In genomic region chr10:76547352-76547972, GRCh38 we compare ENCODE assay signal across 9 cellular contexts.
DNase-seq lines count a peak whose midpoint lies in the region; ATAC-seq lines count a peak whose summit lies in the region.
"Had no signal": no experiment of that assay in that cellular context is flagged by ENCODE, and none has a peak within 500 bp of the region (broad histone marks: within the 10 kb centered on the region; RNA-seq: fewer than 3 reads in every experiment).

No MANE protein-coding gene starts in this region.

- H3K27me3 ChIP-seq in mesendoderm (ENCODE audit: insufficient read depth, low read length, poor library complexity), result no peaks in the 10 kb centered on the region
- H3K27me3 ChIP-seq: neutrophil had no signal

- no peak overlapping the region for H3K4me2 ChIP-seq in mesendoderm (ENCODE audit: low read length)

- no peak overlapping the region for H2AK5ac ChIP-seq in mesendoderm (ENCODE audit: low read length)

- no peak overlapping the region for H2BK5ac ChIP-seq in mesendoderm (ENCODE audit: low read length)

- no peak overlapping the region for H3K18ac ChIP-seq in mesendoderm (ENCODE audit: low read length)

- ATAC-seq in GM18499 (IDR thresholded peaks at IDR 0.05; ENCODE audit: insufficient read depth, unreplicated experiment) (peak; percentile 69), HG03439 (IDR thresholded peaks at IDR 0.05; ENCODE audit: unreplicated experiment) (peak; percentile 71)

- in situ Hi-C loops in ACHN (cut with HindIII; ENCODE audit: low pct_ligation_motif_present, low pct_unique_long_range_greater_than_20kb, low sequenced_read_pairs), result no loop called here

- no peak overlapping the region for H2BK15ac ChIP-seq in mesendoderm (replicated peaks; ENCODE audit: low read depth)

- no peak overlapping the region for H4K8ac ChIP-seq in mesendoderm (ENCODE audit: low read depth, low read length)

- H3K4me1 ChIP-seq in mesendoderm (ENCODE audit: control insufficient read depth, low read depth, low read length), result no peaks in the 10 kb centered on the region

- peak overlapping the region; percentile 89 for H4K5ac ChIP-seq in mesendoderm (ENCODE audit: low read length)

- DNase-seq in ACHN, result peak; percentile 87
- DNase-seq in NCI-H345 treated with DMSO at 0.1 percent for 48 hours (lab: John Stamatoyannopoulos, UW; ENCODE audit: unreplicated experiment), result peak; percentile 69
- DNase-seq in activated CD4-positive, alpha-beta T cell treated with anti-CD3 and anti-CD28 coated beads, Interleukin-2, amount 50 U/mL, for 1 hour, result peak; percentile 30
- DNase-seq in epidermal melanocyte (ENCODE audit: insufficient read length, low spot score), result peak; percentile 27
- DNase-seq in mesendoderm, result peak; percentile 86
- DNase-seq in stromal cell of bone marrow (ENCODE audit: low read depth), result peak; percentile 65

- no peaks in the 10 kb centered on the region for H3K79me1 ChIP-seq in mesendoderm (ENCODE audit: low read length)

- no peak overlapping the region for H3K4me3 ChIP-seq in mesendoderm (ENCODE audit: low read length)

- H3K56ac ChIP-seq in mesendoderm (ENCODE audit: low read length), result peak overlapping the region; percentile 77

- H3K27ac ChIP-seq in mesendoderm (ENCODE audit: low read depth, low read length), result no peak overlapping the region
- H3K27ac ChIP-seq: neutrophil had no signal

- H3K79me2 ChIP-seq in mesendoderm (ENCODE audit: control insufficient read depth, insufficient read depth, low read length), result no peaks in the 10 kb centered on the region

- H3K23ac ChIP-seq in mesendoderm (ENCODE audit: low read length), result no peak overlapping the region

- no peak overlapping the region for H3K4ac ChIP-seq in mesendoderm (ENCODE audit: low read depth, low read length)

- no peaks in the 10 kb centered on the region for H3K36me3 ChIP-seq in mesendoderm (ENCODE audit: control insufficient read depth, insufficient read depth, low read length)
- H3K36me3 ChIP-seq: neutrophil had no signal

- no peak overlapping the region for H2BK120ac ChIP-seq in mesendoderm (ENCODE audit: low read depth, low read length)

- H3K9ac ChIP-seq in mesendoderm (ENCODE audit: low read length), result peak overlapping the region; percentile 39

- WGBS in mesendoderm (ENCODE audit: extremely low coverage, insufficient coverage, low lambda C conversion rate), result no CpG with 5 or more reads among the region's 11 CpGs

Comparison
In these comparisons a context has a peak if more than half of its experiments do, and no peak if none do; other contexts are left out.
1. DNase-seq: peak in every context shown above with its lines; median percentile 87 in ACHN; 86 in mesendoderm; 69 in NCI-H345 treated with DMSO at 0.1 percent for 48 hours; 65 in stromal cell of bone marrow; 30 in activated CD4-positive, alpha-beta T cell treated with anti-CD3 and anti-CD28 coated beads, Interleukin-2, amount 50 U/mL, for 1 hour; 27 in epidermal melanocyte.